In genomic region chr2:199467462-199467822, GRCh38 we compare ENCODE assay signal across 14 cellular contexts.
"Had no signal": no experiment of that assay in that cellular context is flagged by ENCODE, and none has a peak within 500 bp of the region (broad histone marks: within the 10 kb centered on the region; RNA-seq: fewer than 3 reads in every experiment).

No MANE protein-coding gene starts in this region.

- DNase-seq: activated CD4-positive, alpha-beta T cell treated with anti-CD3 and anti-CD28 coated beads, Interleukin-2, amount 50 U/mL, for 4 hours; adrenal gland; effector CD4-positive, alpha-beta T cell; foreskin keratinocyte; hypothalamus; left ventricle myocardium inferior; natural killer cell; stimulated activated CD4-positive, alpha-beta T cell treated with anti-CD3 and anti-CD28 coated beads, Interleukin-4, amount 100 ng/mL, for 1 hour; stimulated activated naive B cell treated with anti-CD40 and anti-IgM and Interleukin-4, amounts not matched to agents 10 μg/mL and 1 μg/mL and 100 μg/mL, for 72 hours; tibial artery had no signal

- H3K4me1 ChIP-seq: foreskin keratinocyte had no signal

- H3K4me3 Mint-ChIP-seq: activated naive CD4-positive, alpha-beta T cell treated with anti-CD3 and anti-CD28 coated beads, Interleukin-2, amount 50 U/mL, for 24 hours; memory B cell; stimulated activated naive B cell treated with anti-CD40 and anti-IgM and Interleukin-4, amounts not matched to agents 10 μg/mL and 1 μg/mL and 100 μg/mL, for 72 hours had no signal

- H3K27ac Mint-ChIP-seq: activated naive CD4-positive, alpha-beta T cell treated with anti-CD3 and anti-CD28 coated beads, Interleukin-2, amount 50 U/mL, for 24 hours; memory B cell; natural killer cell; progenitor cell of endocrine pancreas; stimulated activated naive B cell treated with anti-CD40 and anti-IgM and Interleukin-4, amounts not matched to agents 10 μg/mL and 1 μg/mL and 100 μg/mL, for 72 hours had no signal

- H3K27ac ChIP-seq: adrenal gland, foreskin keratinocyte, left ventricle myocardium inferior, right atrium auricular region, tibial artery had no signal

- H3K36me3 ChIP-seq: adrenal gland, left ventricle myocardium inferior, right atrium auricular region, tibial artery had no signal

- H3K9me3 ChIP-seq: adrenal gland, left ventricle myocardium inferior, right atrium auricular region, tibial artery had no signal

- H3K4me3 ChIP-seq: adrenal gland, left ventricle myocardium inferior, right atrium auricular region, tibial artery had no signal
